1 cellular context compared by ENCODE assay signal in genomic region chr10:102310356-102311024, GRCh38.
TF ChIP-seq lines count a peak whose summit lies in the region.

No MANE protein-coding gene starts in this region.

TF ChIP-seq in SK-N-SH, 30 proteins besides CTCF, POLR2A, EP300 and RAD21 (continued from another document):
- no peak for TF ChIP-seq POLR2AphosphoS5 (IDR thresholded peaks at IDR 0.05; ENCODE audit: low read depth, low read length)
- TF ChIP-seq ZBTB33 (IDR thresholded peaks at IDR 0.05; ENCODE audit: borderline replicate concordance, low read depth): no peak
- TF ChIP-seq PBX3 (IDR thresholded peaks at IDR 0.05): peak; percentile 78
- no peak for TF ChIP-seq CHD2 (IDR thresholded peaks at IDR 0.05; ENCODE audit: low read length, partially characterized antibody)
- TF ChIP-seq RCOR1 (IDR thresholded peaks at IDR 0.05; ENCODE audit: low read length): no peak
